ENCODE assay signal across 9 cellular contexts in genomic region chr20:17854307-17854903, GRCh38.
DNase-seq lines count a peak whose midpoint lies in the region; ATAC-seq, FAIRE-seq and TF ChIP-seq lines count a peak whose summit lies in the region.
"Had no signal": no experiment of that assay in that cellular context is flagged by ENCODE, and none has a peak within 500 bp of the region (broad histone marks: within the 10 kb centered on the region; RNA-seq: fewer than 3 reads in every experiment).

No MANE protein-coding gene starts in this region.

- no peak for TF ChIP-seq CTCF in coronary artery (IDR thresholded peaks at IDR 0.05)

- H3K4me3 ChIP-seq in coronary artery, result no peak overlapping the region

- peak; percentile 23 for ATAC-seq in esophagus mucosa

- FAIRE-seq in GM12891 (lab: Jason Lieb, UNC), result peak; percentile 81

- no peak overlapping the region for H3K27ac ChIP-seq in coronary artery

- intact Hi-C loops in activated T-helper 1 cell treated with anti-CD3 and anti-CD28 coated beads, Interleukin-12 subunit alpha, Interleukin-12 subunit beta, Interleukin-2, Interleukin-4 antibody, amounts not matched to agents 30 ng/mL and 10 ng/mL and 1 ng/mL, durations not matched to agents 14 hours and 24 hours and 36 hours (cut with micrococcal nuclease), result no loop called here

- H3K27me3 Mint-ChIP-seq in activated T-helper 1 cell treated with anti-CD3 and anti-CD28 coated beads, Interleukin-12 subunit alpha, Interleukin-12 subunit beta, Interleukin-2, Interleukin-4 antibody, amounts not matched to agents 30 ng/mL and 10 ng/mL and 1 ng/mL, durations not matched to agents 14 hours and 24 hours and 36 hours (ENCODE audit: insufficient read depth), result peaks cover 7% of the 10 kb centered on the region

- TF ChIP-seq POLR2A in GM12891 (IDR thresholded peaks at IDR 0.05; ENCODE audit: low read depth, low read length), result no peak

- H3K4me1 Mint-ChIP-seq in activated T-helper 1 cell treated with anti-CD3 and anti-CD28 coated beads, Interleukin-12 subunit alpha, Interleukin-12 subunit beta, Interleukin-2, Interleukin-4 antibody, amounts not matched to agents 30 ng/mL and 10 ng/mL and 1 ng/mL, durations not matched to agents 14 hours and 24 hours and 36 hours (ENCODE audit: low read depth), result peaks cover 12% of the 10 kb centered on the region

- H3K27ac Mint-ChIP-seq in activated T-helper 1 cell treated with anti-CD3 and anti-CD28 coated beads, Interleukin-12 subunit alpha, Interleukin-12 subunit beta, Interleukin-2, Interleukin-4 antibody, amounts not matched to agents 30 ng/mL and 10 ng/mL and 1 ng/mL, durations not matched to agents 14 hours and 24 hours and 36 hours, result no peak overlapping the region
- H3K27ac Mint-ChIP-seq: activated CD4-positive, alpha-beta T cell treated with anti-CD3 and anti-CD28 coated beads, Interleukin-2, amount 10 ng/mL, durations not matched to agents 7 days and 5 days had no signal

- H3K9me3 Mint-ChIP-seq in activated T-helper 1 cell treated with anti-CD3 and anti-CD28 coated beads, Interleukin-12 subunit alpha, Interleukin-12 subunit beta, Interleukin-2, Interleukin-4 antibody, amounts not matched to agents 30 ng/mL and 10 ng/mL and 1 ng/mL, durations not matched to agents 14 hours and 24 hours and 36 hours, result no peaks in the 10 kb centered on the region

- DNase-seq in GM12891 (ENCODE audit: insufficient read length, low spot score) (no peak), NCI-H69 (lab: John Stamatoyannopoulos, UW) (peak; percentile 23), pons (ENCODE audit: low spot score) (peak; percentile 64), GM19240 (ENCODE audit: insufficient read length, low spot score) (no peak), HK-2 (ENCODE audit: unreplicated experiment) (no peak), coronary artery (ENCODE audit: low spot score) (no peak)
- no peak for DNase-seq in activated T-helper 1 cell treated with anti-CD3 and anti-CD28 coated beads, Interleukin-12 subunit alpha, Interleukin-12 subunit beta, Interleukin-2, Interleukin-4 antibody, amounts not matched to agents 30 ng/mL and 10 ng/mL and 1 ng/mL, durations not matched to agents 14 hours and 24 hours and 36 hours (ENCODE audit: low spot score)
- DNase-seq: activated CD4-positive, alpha-beta T cell treated with anti-CD3 and anti-CD28 coated beads, Interleukin-2, amount 10 ng/mL, durations not matched to agents 7 days and 5 days had no signal

- no peaks in the 10 kb centered on the region for H3K36me3 Mint-ChIP-seq in activated T-helper 1 cell treated with anti-CD3 and anti-CD28 coated beads, Interleukin-12 subunit alpha, Interleukin-12 subunit beta, Interleukin-2, Interleukin-4 antibody, amounts not matched to agents 30 ng/mL and 10 ng/mL and 1 ng/mL, durations not matched to agents 14 hours and 24 hours and 36 hours (ENCODE audit: low read depth)

- no peak overlapping the region for H3K4me3 Mint-ChIP-seq in activated T-helper 1 cell treated with anti-CD3 and anti-CD28 coated beads, Interleukin-12 subunit alpha, Interleukin-12 subunit beta, Interleukin-2, Interleukin-4 antibody, amounts not matched to agents 30 ng/mL and 10 ng/mL and 1 ng/mL, durations not matched to agents 14 hours and 24 hours and 36 hours
- H3K4me3 Mint-ChIP-seq: activated CD4-positive, alpha-beta T cell treated with anti-CD3 and anti-CD28 coated beads, Interleukin-2, amount 10 ng/mL, durations not matched to agents 7 days and 5 days had no signal

TF ChIP-seq in GM12891, 5 proteins besides CTCF, POLR2A, EP300 and RAD21:
- TF ChIP-seq POLR2AphosphoS5 (IDR thresholded peaks at IDR 0.05; ENCODE audit: low read depth, low read length) (no peak), TAF1 (IDR thresholded peaks at IDR 0.05; ENCODE audit: low read depth, low read length) (no peak), SPI1 (IDR thresholded peaks at IDR 0.05; ENCODE audit: low read depth, low read length) (no peak), POU2F2 (IDR thresholded peaks at IDR 0.05; ENCODE audit: low read depth, low read length) (no peak), PAX5 (IDR thresholded peaks at IDR 0.05; ENCODE audit: insufficient read depth, low read length, severe bottlenecking) (no peak)

Comparison
In these comparisons a context has a peak if more than half of its experiments do, and no peak if none do; other contexts are left out.
1. DNase-seq: peak in NCI-H69 (single experiment) and pons (single experiment); none in GM12891 (single experiment), GM19240 (single experiment), activated T-helper 1 cell treated with anti-CD3 and anti-CD28 coated beads, Interleukin-12 subunit alpha, Interleukin-12 subunit beta, Interleukin-2, Interleukin-4 antibody, amounts not matched to agents 30 ng/mL and 10 ng/mL and 1 ng/mL, durations not matched to agents 14 hours and 24 hours and 36 hours (single experiment), HK-2 (single experiment) and coronary artery (single experiment).